In the genomic region with DNA sequence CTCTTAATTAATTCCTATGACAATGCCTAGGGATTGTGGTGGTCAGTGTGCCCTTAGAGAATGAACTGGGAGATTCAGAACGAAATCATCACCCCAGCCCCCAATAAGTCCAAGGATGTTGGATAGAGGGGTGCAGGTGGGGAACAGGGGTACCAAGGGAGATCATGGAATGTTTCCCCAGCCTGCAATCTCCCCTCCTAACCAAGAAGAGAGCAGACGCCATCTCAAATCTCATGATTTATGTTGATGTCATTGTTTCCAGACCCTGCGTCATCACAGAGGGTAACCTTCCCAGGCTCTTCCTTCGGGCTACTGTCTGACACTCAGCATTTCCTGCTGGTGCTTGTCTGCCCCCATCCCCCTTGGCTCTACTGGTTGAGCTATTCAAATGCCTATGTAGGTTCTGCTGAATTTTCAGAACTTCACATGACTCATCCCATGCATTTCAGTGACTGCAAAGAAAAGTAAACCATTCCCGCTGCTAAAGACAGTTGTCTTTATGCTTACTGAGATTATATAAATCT, we compare ENCODE assay signal across 8 cellular contexts. TPM values are rescaled to one million over a fixed set of nuclear protein-coding genes. Genes with fewer than 3 reads are reported as not detected.
DNase-seq lines count a peak whose midpoint lies in the region; ATAC-seq, FAIRE-seq and TF ChIP-seq lines count a peak whose summit lies in the region.

No MANE protein-coding gene starts in this region.

- H4K91ac ChIP-seq in H9 (ENCODE audit: insufficient read length, low read depth, low read length), result no peak overlapping the region

- H2BK15ac ChIP-seq in H9 (ENCODE audit: low read depth, low read length), result no peak overlapping the region

- TF ChIP-seq CTCF in A549 (IDR thresholded peaks at IDR 0.05) (no peak), H9 (conservative IDR thresholded peaks at IDR 0.05) (no peak)

- POLR2A ChIA-PET in A549 (lab: Yijun Ruan, JAX), result no interaction called here

- H3K4me1 Mint-ChIP-seq in H9, result peaks cover 35 to 40% of the 10 kb centered on the region in 2 experiments
- peaks cover 19% of the 10 kb centered on the region for H3K4me1 Mint-ChIP-seq in activated CD4-positive, alpha-beta T cell treated with anti-CD3 and anti-CD28 coated beads, Interleukin-2, amount 10 ng/mL, durations not matched to agents 24 days and 14 days

- TF ChIP-seq RAD21 in A549 (conservative IDR thresholded peaks at IDR 0.05 in 1 of 2, IDR thresholded peaks at IDR 0.05 in 1 of 2), result no peak

- H3T11ph ChIP-seq in H9 (ENCODE audit: low read length), result no peak overlapping the region

- H3K9me3 ChIP-seq in A549 (no peaks in the 10 kb centered on the region), H9 (ENCODE audit: control insufficient read depth, low read depth, low read length) (no peaks in the 10 kb centered on the region)

- FAIRE-seq in A549 (lab: Jason Lieb, UNC), result no peak

- no peak overlapping the region for H2AK5ac ChIP-seq in H9 (ENCODE audit: insufficient read length, low read length)

- H4K20me1 ChIP-seq in H9 (ENCODE audit: control insufficient read depth, insufficient read depth, insufficient read length), result no peaks in the 10 kb centered on the region

- no peak overlapping the region for H2BK5ac ChIP-seq in H9 (ENCODE audit: insufficient read length, low read length)

- H4K5ac ChIP-seq in H9 (ENCODE audit: insufficient read length, low read depth, low read length), result no peak overlapping the region

- 10% methylated on average over 5 of the region's 5 CpGs for WGBS in A549 (ENCODE audit: missing lambda C conversion rate)
- no CpG with 5 or more reads among the region's 5 CpGs for WGBS in H9 (ENCODE audit: extremely low coverage, insufficient read length, low lambda C conversion rate)

- H2BK120ac ChIP-seq in H9 (ENCODE audit: low read depth, low read length, poor library complexity, severe bottlenecking), result no peak overlapping the region

- no peak overlapping the region for H2BK12ac ChIP-seq in H9 (ENCODE audit: insufficient read length, low read depth, low read length)

- TF ChIP-seq POLR2A in A549 (IDR thresholded peaks at IDR 0.05; ENCODE audit: low read length), result no peak

- no peaks in the 10 kb centered on the region for H3K79me2 ChIP-seq in H9 (ENCODE audit: insufficient read depth, low read length)

- H3K27me3 ChIP-seq in H9 (ENCODE audit: insufficient read depth, low read length), result no peaks in the 10 kb centered on the region

- H3K14ac ChIP-seq in H9 (ENCODE audit: insufficient read depth, low read length), result no peak overlapping the region

- no peak overlapping the region for H3K4ac ChIP-seq in H9 (ENCODE audit: low read depth, low read length)

- H3K79me1 ChIP-seq in H9 (ENCODE audit: insufficient read depth, low read depth, low read length, poor library complexity, severe bottlenecking), result no peaks in the 10 kb centered on the region

- no peak overlapping the region for H3K56ac ChIP-seq in H9 (ENCODE audit: insufficient read length, low read depth, low read length)

- peaks cover 0 to 2% of the 10 kb centered on the region in 2 experiments; a peak in 1 of 5 replicates for H3K9me3 Mint-ChIP-seq in H9
- H3K9me3 Mint-ChIP-seq in activated CD4-positive, alpha-beta T cell treated with anti-CD3 and anti-CD28 coated beads, Interleukin-2, amount 10 ng/mL, durations not matched to agents 24 days and 14 days, result no peaks in the 10 kb centered on the region

- no peak overlapping the region for H4K8ac ChIP-seq in H9 (replicated peaks; ENCODE audit: insufficient read length, low read depth, low read length)

- H2AFZ ChIP-seq in H9 (ENCODE audit: low read length), result peak overlapping the region; percentile 6

- no peak overlapping the region for H2BK20ac ChIP-seq in H9 (ENCODE audit: low read depth, low read length, poor library complexity, severe bottlenecking)

- intact Hi-C loops in activated CD4-positive, alpha-beta T cell treated with anti-CD3 and anti-CD28 coated beads, Interleukin-2, amount 10 ng/mL, durations not matched to agents 24 days and 14 days (cut with micrococcal nuclease), result loop anchor here (5.0 kb wide), 1 partner anchor 33 kb away; no protein-coding TSS in a partner anchor

- ATAC-seq in A549 (peak; percentile 97 to 99), HG03095 (IDR thresholded peaks at IDR 0.05; ENCODE audit: unreplicated experiment) (no peak), GM18520 (IDR thresholded peaks at IDR 0.05; ENCODE audit: unreplicated experiment) (no peak)

- no peak overlapping the region for H3K18ac ChIP-seq in H9 (ENCODE audit: insufficient read length, low read depth, low read length)

- TF ChIP-seq EP300 in A549 (IDR thresholded peaks at IDR 0.05), result peak in 1 of 2 experiments; percentile 45; a peak in 1 of 5 replicates

- peak overlapping the region; percentile 60 to 71 (median 65); a peak in 4 of 7 replicates for H3K27ac Mint-ChIP-seq in H9
- peak overlapping the region; percentile 12 for H3K27ac Mint-ChIP-seq in activated CD4-positive, alpha-beta T cell treated with anti-CD3 and anti-CD28 coated beads, Interleukin-2, amount 10 ng/mL, durations not matched to agents 24 days and 14 days

- peak overlapping the region in 1 of 2 experiments; percentile 43; a peak in 3 of 5 replicates for H3K4me3 Mint-ChIP-seq in H9
- no peak overlapping the region for H3K4me3 Mint-ChIP-seq in activated CD4-positive, alpha-beta T cell treated with anti-CD3 and anti-CD28 coated beads, Interleukin-2, amount 10 ng/mL, durations not matched to agents 24 days and 14 days

- DNase-seq in A549 (ENCODE audit: low read depth in 1 of 2, low spot score in 1 of 2) (peak; percentile 87), H9 (peak; percentile 78), glomerular endothelial cell (ENCODE audit: extremely low read depth, low read depth, low spot score) (peak; percentile 16), NCI-H1105 treated with DMSO at 0.1 percent for 48 hours (lab: John Stamatoyannopoulos, UW) (no peak), mucosa of gallbladder (ENCODE audit: low spot score) (no peak)
- DNase-seq in activated CD4-positive, alpha-beta T cell treated with anti-CD3 and anti-CD28 coated beads, Interleukin-2, amount 10 ng/mL, durations not matched to agents 24 days and 14 days, result no peak

- no peak overlapping the region for H3K9ac ChIP-seq in H9 (ENCODE audit: extremely low read depth, insufficient read length, low read length)

- H3K36me3 Mint-ChIP-seq in H9 (ENCODE audit: insufficient read depth in 1 of 3, low read depth in 3 of 3), result no peaks in the 10 kb centered on the region
- H3K36me3 Mint-ChIP-seq in activated CD4-positive, alpha-beta T cell treated with anti-CD3 and anti-CD28 coated beads, Interleukin-2, amount 10 ng/mL, durations not matched to agents 24 days and 14 days (ENCODE audit: low read depth), result no peaks in the 10 kb centered on the region

- no peak overlapping the region for H3K23ac ChIP-seq in H9 (ENCODE audit: insufficient read length, low read depth, low read length)

- H3K4me2 ChIP-seq in A549 (peak overlapping the region; percentile 57), H9 (ENCODE audit: insufficient read depth, insufficient read length, low read length) (peak overlapping the region; percentile 17)

- peaks cover 30% of the 10 kb centered on the region for H3K4me1 ChIP-seq in A549
- peaks cover 12% of the 10 kb centered on the region; the same call in 1 of the 2 replicates for H3K4me1 ChIP-seq in H9 (ENCODE audit: insufficient read depth, low read length)

- no peaks in the 10 kb centered on the region for H3K27me3 Mint-ChIP-seq in H9 (ENCODE audit: low read depth)
- peaks cover 13% of the 10 kb centered on the region for H3K27me3 Mint-ChIP-seq in activated CD4-positive, alpha-beta T cell treated with anti-CD3 and anti-CD28 coated beads, Interleukin-2, amount 10 ng/mL, durations not matched to agents 24 days and 14 days

- CTCF ChIA-PET in A549 (lab: Yijun Ruan, JAX), result no interaction called here

- H3K23me2 ChIP-seq in H9 (ENCODE audit: insufficient read length, low read depth, low read length, poor library complexity, severe bottlenecking), result no peaks in the 10 kb centered on the region

- H3K27ac ChIP-seq in A549 (peak overlapping the region; percentile 56 to 83), H9 (ENCODE audit: insufficient read length, low read depth, low read length) (no peak overlapping the region)

- no peak overlapping the region for H3K4me3 ChIP-seq in A549

TF ChIP-seq in A549, 52 proteins besides CTCF, POLR2A, EP300 and RAD21 (continues in another document):
- TF ChIP-seq JUNB (IDR thresholded peaks at IDR 0.05) (0 out of 2 replicates have a peak, but pooled peaks have one; percentile 18), RARB (CRISPR knock-in tag; IDR thresholded peaks at IDR 0.05) (no peak), ELK1 (IDR thresholded peaks at IDR 0.05; ENCODE audit: low read depth, low read length) (no peak), ATOH8 (CRISPR knock-in tag; IDR thresholded peaks at IDR 0.05; ENCODE audit: low read depth) (no peak), BHLHE40 (IDR thresholded peaks at IDR 0.05; ENCODE audit: low read depth, low read length) (no peak)
- TF ChIP-seq, protein P1, sequence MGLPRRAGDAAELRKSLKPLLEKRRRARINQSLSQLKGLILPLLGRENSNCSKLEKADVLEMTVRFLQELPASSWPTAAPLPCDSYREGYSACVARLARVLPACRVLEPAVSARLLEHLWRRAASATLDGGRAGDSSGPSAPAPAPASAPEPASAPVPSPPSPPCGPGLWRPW (IDR thresholded peaks at IDR 0.05), result no peak

RNA-seq across cellular contexts. Expression of gene ITPKB, which starts 24.7 kb away (rescaled TPM):
- polyA plus RNA-seq in A549 (2011; rRNA removed) (1.7 and 2.1 TPM in 2 replicates), A549 (2017; fragmentation: RNase III; extraction: RNeasy Plus Mini Kit Qiagen cat#74134 plus additional on column Dnase treatment) (1.8 to 2.8 TPM (median 2.6 TPM) in 3 replicates)
- 0.74 and 1.1 TPM in 2 replicates for polyA plus RNA-seq in A549 (2012; cell fraction: cytosol; rRNA removed)
- 1.7 and 1.9 TPM in 2 replicates for polyA plus RNA-seq in A549 (2012; cell fraction: nucleus; rRNA removed)
- 4.9 and 5.6 TPM in 2 replicates for polyA minus RNA-seq in A549 (2011; rRNA and poly(A)+ RNA removed)
- total RNA-seq in H9 (2021) (3.8 and 4.0 TPM in 2 replicates), glomerular endothelial cell (73.0 and 140 TPM in 2 replicates), mucosa of gallbladder (30.6 TPM)
- 29.3 and 31.2 TPM in 2 replicates for total RNA-seq in activated CD4-positive, alpha-beta T cell treated with anti-CD3 and anti-CD28 coated beads, Interleukin-2, amount 10 ng/mL, durations not matched to agents 24 days and 14 days

Comparison
In these comparisons a context has a peak if more than half of its experiments do, and no peak if none do; other contexts are left out.
1. ATAC-seq: peak in A549 (2 of 2); none in HG03095 (single experiment) and GM18520 (single experiment).
2. DNase-seq: peak in A549 (2 of 2), H9 (single experiment) and glomerular endothelial cell (single experiment); none in activated CD4-positive, alpha-beta T cell treated with anti-CD3 and anti-CD28 coated beads, Interleukin-2, amount 10 ng/mL, durations not matched to agents 24 days and 14 days (single experiment), NCI-H1105 treated with DMSO at 0.1 percent for 48 hours (single experiment) and mucosa of gallbladder (single experiment).